7 cellular contexts compared by ENCODE assay signal in genomic region chr22:22002526-22003055, GRCh38.
"Had no signal": no experiment of that assay in that cellular context is flagged by ENCODE, and none has a peak within 500 bp of the region (broad histone marks: within the 10 kb centered on the region; RNA-seq: fewer than 3 reads in every experiment).

No MANE protein-coding gene starts in this region.

- H3K27ac ChIP-seq: HL-60, KMS-11 had no signal

- FAIRE-seq: HepG2, HTR-8/SVneo had no signal

- DNase-seq: IMR-90, KBM-7, KG1 had no signal

- H3K4me2 ChIP-seq: KMS-11 had no signal

- ATAC-seq: HepG2 had no signal

- H3K9ac ChIP-seq: KMS-11 had no signal
